Comparison of ENCODE assay signal across 16 cellular contexts in genomic region chr1:172977296-172978027, GRCh38.
A peak's percentile ranks its signal among the peaks of the same experiment; 100 is the strongest.
DNase-seq lines count a peak whose midpoint lies in the region; ATAC-seq, FAIRE-seq and TF ChIP-seq lines count a peak whose summit lies in the region.
"Had no signal": no experiment of that assay in that cellular context is flagged by ENCODE, and none has a peak within 500 bp of the region (broad histone marks: within the 10 kb centered on the region; RNA-seq: fewer than 3 reads in every experiment).

No MANE protein-coding gene starts in this region.

- ATAC-seq in A549 (peak; percentile 12 to 16; a peak in 2 of 6 replicates), GM19438 (IDR thresholded peaks at IDR 0.05; ENCODE audit: low read depth, unreplicated experiment) (peak; percentile 78), pancreas (no peak), HG02610 (IDR thresholded peaks at IDR 0.05; ENCODE audit: unreplicated experiment) (no peak)

- peak; percentile 7 for FAIRE-seq in A549 (lab: Jason Lieb, UNC)
- FAIRE-seq in pancreas (lab: Jason Lieb, UNC): no peak
- FAIRE-seq: D721Med had no signal

- no peaks in the 10 kb centered on the region for H3K9me3 ChIP-seq in A549
- H3K9me3 ChIP-seq in pancreas: no peaks in the 10 kb centered on the region
- H3K9me3 ChIP-seq: HAP-1, Peyer's patch, thyroid gland had no signal

- peak overlapping the region; percentile 69 for H3K4me2 ChIP-seq in A549

- H3K4me3 ChIP-seq in A549: no peak overlapping the region
- H3K4me3 ChIP-seq in pancreas: no peak overlapping the region
- H3K4me3 ChIP-seq: HAP-1, Peyer's patch, thyroid gland had no signal

- peaks cover 42% of the 10 kb centered on the region for H3K4me1 ChIP-seq in A549
- peaks cover 8 to 23% (median 15%) of the 10 kb centered on the region in 3 donors for H3K4me1 ChIP-seq in pancreas
- H3K4me1 ChIP-seq: HAP-1, thyroid gland had no signal

- TF ChIP-seq RAD21 in A549 (conservative IDR thresholded peaks at IDR 0.05 in 1 of 2, IDR thresholded peaks at IDR 0.05 in 1 of 2): no peak

- H3K36me3 ChIP-seq in pancreas: no peaks in the 10 kb centered on the region
- H3K36me3 ChIP-seq: HAP-1, Peyer's patch, thyroid gland had no signal

- POLR2A ChIA-PET in A549 (lab: Yijun Ruan, JAX): no interaction called here

- WGBS in A549 (ENCODE audit: missing lambda C conversion rate): 56% methylated on average over 5 of the region's 5 CpGs
- WGBS in pancreas, 2 donors: 57 to 60% methylated on average over 5 of the region's 5 CpGs

- no peaks in the 10 kb centered on the region for H3K27me3 ChIP-seq in pancreas
- H3K27me3 ChIP-seq: Peyer's patch, thyroid gland had no signal

- TF ChIP-seq EP300 in A549 (IDR thresholded peaks at IDR 0.05): no peak

- intact Hi-C loops in pancreas (cut with DNase I): no loop called here

- TF ChIP-seq POLR2A in A549 (IDR thresholded peaks at IDR 0.05; ENCODE audit: low read length): no peak

- no peak for DNase-seq in A549 (ENCODE audit: low read depth in 1 of 2, low spot score in 1 of 2)
- peak; percentile 44 for DNase-seq in M059J (ENCODE audit: low read depth)
- peak; percentile 71 for DNase-seq in fibroblast of gingiva (ENCODE audit: low read depth)
- DNase-seq in SIG-M5 (lab: John Stamatoyannopoulos, UW): no peak
- DNase-seq in pancreas: no peak
- no peak for DNase-seq in activated CD4-positive, alpha-beta T cell treated with anti-CD3 and anti-CD28 coated beads for 1 hour
- DNase-seq: amygdala, cortex of kidney, NCI-H1048, NCI-H2227 treated with DMSO at 0.1 percent for 48 hours, Peyer's patch had no signal

- CTCF ChIA-PET in A549 (lab: Yijun Ruan, JAX): no interaction called here

- peak overlapping the region; percentile 76 to 86 for H3K27ac ChIP-seq in A549
- H3K27ac ChIP-seq in pancreas: peak overlapping the region in 2 of 4 donors; percentile 85 to 91
- H3K27ac ChIP-seq: Peyer's patch had no signal

- TF ChIP-seq CTCF in A549 (IDR thresholded peaks at IDR 0.05): no peak
- TF ChIP-seq CTCF in pancreas (IDR thresholded peaks at IDR 0.05): no peak

TF ChIP-seq in A549, 52 proteins besides CTCF, POLR2A, EP300 and RAD21:
- no peak for TF ChIP-seq NFE2L2 (conservative IDR thresholded peaks at IDR 0.05; ENCODE audit: low read length)
- TF ChIP-seq KDM5A (IDR thresholded peaks at IDR 0.05): no peak
- no peak for TF ChIP-seq RCOR1 (IDR thresholded peaks at IDR 0.05; ENCODE audit: low read depth, low read length)
- TF ChIP-seq HOXB13 (CRISPR knock-in tag; IDR thresholded peaks at IDR 0.05; ENCODE audit: low read depth): no peak
- TF ChIP-seq ATOH8 (CRISPR knock-in tag; IDR thresholded peaks at IDR 0.05; ENCODE audit: low read depth): no peak
- no peak for TF ChIP-seq CEBPB (IDR thresholded peaks at IDR 0.05)
- no peak for TF ChIP-seq SMC3 (IDR thresholded peaks at IDR 0.05)
- TF ChIP-seq CBX8 (IDR thresholded peaks at IDR 0.05): no peak
- TF ChIP-seq REST (IDR thresholded peaks at IDR 0.05): no peak
- no peak for TF ChIP-seq MAFK (IDR thresholded peaks at IDR 0.05; ENCODE audit: partially characterized antibody)
- no peak for TF ChIP-seq HMGXB4 (CRISPR knock-in tag; IDR thresholded peaks at IDR 0.05; ENCODE audit: borderline replicate concordance)
- TF ChIP-seq PHF8 (IDR thresholded peaks at IDR 0.05; ENCODE audit: borderline replicate concordance, low read depth): no peak
- no peak for TF ChIP-seq NPAS2 (CRISPR knock-in tag; IDR thresholded peaks at IDR 0.05; ENCODE audit: borderline replicate concordance)
- no peak for TF ChIP-seq TFCP2L1 (CRISPR knock-in tag; IDR thresholded peaks at IDR 0.05)
- TF ChIP-seq EHMT2 (IDR thresholded peaks at IDR 0.05; ENCODE audit: low read depth): no peak

Comparison
In these comparisons a context has a peak if more than half of its experiments do, and no peak if none do; other contexts are left out.
1. ATAC-seq: peak in A549 (2 of 2) and GM19438 (single experiment); none in pancreas (0 of 4) and HG02610 (single experiment).
2. DNase-seq: peak in M059J (single experiment) and fibroblast of gingiva (single experiment); none in A549 (0 of 2), SIG-M5 (single experiment), pancreas (0 of 6) and activated CD4-positive, alpha-beta T cell treated with anti-CD3 and anti-CD28 coated beads for 1 hour (single experiment).